8 cellular contexts compared by ENCODE assay signal in the genomic region with DNA sequence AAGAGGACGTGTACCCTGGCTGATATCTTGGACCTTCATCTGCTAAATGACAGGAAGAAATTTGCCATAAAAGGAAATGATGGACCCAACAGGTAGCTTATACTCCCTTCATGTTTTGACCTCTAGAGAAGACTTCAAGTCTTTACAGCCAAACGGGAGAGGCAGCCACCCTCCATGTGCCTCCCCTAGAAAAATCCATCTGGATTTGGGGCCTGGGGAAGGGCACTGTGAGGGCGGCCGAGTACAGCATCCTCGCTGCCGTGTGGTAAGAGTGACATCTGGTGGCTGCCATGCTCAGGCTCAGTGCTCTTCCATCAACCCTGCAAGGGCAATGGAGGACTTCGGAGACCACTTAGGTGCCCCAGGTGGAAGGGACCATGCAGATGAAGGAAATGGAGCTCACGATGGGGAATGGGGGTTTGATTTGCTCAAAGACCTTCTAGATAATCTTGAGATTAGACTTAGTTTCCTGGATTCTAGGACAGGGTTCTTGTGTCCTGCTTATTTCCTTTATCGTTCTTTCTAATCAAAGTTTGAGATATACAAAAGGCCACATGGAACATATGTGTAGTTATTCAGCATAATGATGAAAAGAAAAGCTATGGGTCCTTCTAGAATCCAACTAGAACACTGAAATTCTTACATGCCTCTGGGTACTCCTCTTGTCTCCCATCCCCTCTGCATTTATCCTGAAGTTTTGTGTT. TPM values are rescaled to one million over a fixed set of nuclear protein-coding genes. Genes with fewer than 3 reads are reported as not detected.
DNase-seq lines count a peak whose midpoint lies in the region; ATAC-seq and TF ChIP-seq lines count a peak whose summit lies in the region.

No MANE protein-coding gene starts in this region.

- H3K4me1 ChIP-seq in tibial artery, result no peaks in the 10 kb centered on the region

- TF ChIP-seq CTCF in GM12874 (IDR thresholded peaks at IDR 0.05; ENCODE audit: insufficient read depth, low read depth, low read length) (peak; percentile 88), tibial artery (IDR thresholded peaks at IDR 0.05) (peak; percentile 40 to 43)

- no peaks in the 10 kb centered on the region for H3K9me3 ChIP-seq in tibial artery

- no peak for ATAC-seq in GM18909 (IDR thresholded peaks at IDR 0.05; ENCODE audit: poor library complexity, unreplicated experiment)

- no peak overlapping the region for H3K4me3 ChIP-seq in tibial artery

- intact Hi-C loops in tibial artery (cut with DNase I; ENCODE audit: low total_unique reads), result no loop called here

- H3K27me3 ChIP-seq in tibial artery, result peaks cover 0 to 14% of the 10 kb centered on the region in 2 donors

- H3K27ac ChIP-seq in tibial artery, result no peak overlapping the region

- TF ChIP-seq POLR2A in erythroblast (IDR thresholded peaks at IDR 0.05; ENCODE audit: low read length), result no peak

- DNase-seq in A172 (ENCODE audit: low spot score), result peak; percentile 48
- DNase-seq in NCI-H1092 treated with DMSO at 0.1 percent for 48 hours (lab: John Stamatoyannopoulos, UW), result peak; percentile 26
- peak; percentile 31 for DNase-seq in activated CD4-positive, CD25-positive, alpha-beta regulatory T cell treated with anti-CD3 and anti-CD28 coated beads, Interleukin-2, amount 50 U/mL, for 72 hours
- peak; percentile 29 to 54 for DNase-seq in erythroblast (lab: John Stamatoyannopoulos, UW)
- peak; percentile 60 for DNase-seq in myocyte (ENCODE audit: low read depth)
- DNase-seq in tibial artery, result no peak

- H3K36me3 ChIP-seq in tibial artery, result no peaks in the 10 kb centered on the region

RNA-seq across cellular contexts. Expression of gene AQP9, which starts 44.4 kb away (rescaled TPM):
- total RNA-seq in A172 (2014; rRNA removed; shearing (Covaris generic)), result not detected in 2 replicates
- 0.13 TPM in 1 of 2 replicates, not detected in the other for total RNA-seq in myocyte
- 0.08 TPM for polyA plus RNA-seq in myocyte (2012)

Comparison
In these comparisons a context has a peak if more than half of its experiments do, and no peak if none do; other contexts are left out.
1. DNase-seq: peak in A172 (single experiment), NCI-H1092 treated with DMSO at 0.1 percent for 48 hours (single experiment), activated CD4-positive, CD25-positive, alpha-beta regulatory T cell treated with anti-CD3 and anti-CD28 coated beads, Interleukin-2, amount 50 U/mL, for 72 hours (single experiment), erythroblast (2 of 2) and myocyte (single experiment); none in tibial artery (0 of 2).